Comparison of ENCODE assay signal across 13 cellular contexts in the genomic region with DNA sequence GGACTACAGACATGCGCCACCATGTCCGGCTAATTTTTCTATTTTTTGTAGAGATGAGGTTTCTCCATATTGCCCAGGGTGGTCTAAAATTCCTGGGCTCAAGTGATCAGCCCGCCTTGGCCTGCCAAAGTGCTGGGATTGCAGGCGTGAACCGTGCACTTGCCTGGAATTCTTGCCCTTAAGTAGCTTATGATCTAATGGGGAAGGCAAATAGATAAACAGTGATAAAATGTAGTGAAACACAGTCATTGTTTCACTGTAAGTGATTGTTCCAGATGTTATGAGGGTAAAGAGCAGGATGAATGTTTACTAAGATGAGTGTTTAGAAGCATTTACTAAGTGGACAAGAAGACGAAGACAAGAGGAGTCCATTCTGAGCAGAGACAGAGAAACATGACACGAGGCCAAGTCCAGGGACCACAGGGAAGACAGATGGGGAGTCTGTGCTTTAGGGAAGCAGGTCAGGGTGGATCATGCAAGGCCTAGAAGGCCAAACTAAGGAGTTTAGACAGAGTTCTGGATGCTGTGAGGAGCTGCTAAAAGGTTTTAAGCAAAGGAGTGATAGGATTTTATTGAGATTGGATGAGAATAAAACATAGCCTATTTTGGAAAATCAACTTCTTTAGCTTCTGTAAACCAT. TPM values are rescaled to one million over a fixed set of nuclear protein-coding genes. Genes with fewer than 3 reads are reported as not detected.
DNase-seq lines count a peak whose midpoint lies in the region; ATAC-seq, FAIRE-seq and TF ChIP-seq lines count a peak whose summit lies in the region.
"Had no signal": no experiment of that assay in that cellular context is flagged by ENCODE, and none has a peak within 500 bp of the region (broad histone marks: within the 10 kb centered on the region; RNA-seq: fewer than 3 reads in every experiment).

No MANE protein-coding gene starts in this region.

- H3K4me1 Mint-ChIP-seq in T-helper 17 cell, result peaks cover 62% of the 10 kb centered on the region

- H3K27me3 Mint-ChIP-seq in T-helper 17 cell, result no peaks in the 10 kb centered on the region

- H3K27ac Mint-ChIP-seq in T-helper 17 cell, result peak overlapping the region; percentile 95

- no peaks in the 10 kb centered on the region for H3K36me3 ChIP-seq in psoas muscle (ENCODE audit: insufficient read depth in 1 of 2, low read depth in 1 of 2)
- H3K36me3 ChIP-seq: BLaER1 had no signal

- TF ChIP-seq CTCF in A549 (IDR thresholded peaks at IDR 0.05), result no peak
- no peak for TF ChIP-seq CTCF in psoas muscle (IDR thresholded peaks at IDR 0.05)

- DNase-seq in A549 (ENCODE audit: low read depth in 1 of 2, low spot score in 1 of 2) (no peak), T-helper 17 cell (no peak), right cardiac atrium (no peak), psoas muscle (no peak), dermis blood vessel endothelial cell (no peak), C1 segment of cervical spinal cord (lab: John Stamatoyannopoulos, UW) (no peak), inferior parietal cortex (ENCODE audit: extremely low spot score) (no peak)
- DNase-seq: activated CD4-positive, alpha-beta T cell treated with anti-CD3 and anti-CD28 coated beads for 48 hours; activated naive CD4-positive, alpha-beta T cell; stimulated activated CD4-positive, alpha-beta T cell treated with anti-CD3 and anti-CD28 coated beads, Interleukin-2, amount 100 ng/mL, for 48 hours had no signal

- H3K4me2 ChIP-seq in A549, result no peak overlapping the region

- 80% methylated on average over 7 of the region's 7 CpGs for WGBS in A549 (ENCODE audit: missing lambda C conversion rate)
- 65% methylated on average over 7 of the region's 7 CpGs for WGBS in right cardiac atrium
- WGBS in psoas muscle, 3 donors, result 42 to 57% (median 44%) methylated on average over 7 of the region's 7 CpGs

- no peak for FAIRE-seq in A549 (lab: Jason Lieb, UNC)

- H3K27me3 ChIP-seq in right cardiac atrium (ENCODE audit: control insufficient read depth, insufficient read depth) (no peaks in the 10 kb centered on the region), psoas muscle (ENCODE audit: insufficient read depth in 3 of 3, low read length in 2 of 3) (no peaks in the 10 kb centered on the region)
- H3K27me3 ChIP-seq: BLaER1 had no signal

- no peak for TF ChIP-seq RAD21 in A549 (conservative IDR thresholded peaks at IDR 0.05 in 1 of 2, IDR thresholded peaks at IDR 0.05 in 1 of 2)

- POLR2A ChIA-PET in A549 (lab: Yijun Ruan, JAX), result no interaction called here

- H3K36me3 Mint-ChIP-seq in T-helper 17 cell (ENCODE audit: low read depth), result peaks cover 3% of the 10 kb centered on the region

- no peak for TF ChIP-seq EP300 in A549 (IDR thresholded peaks at IDR 0.05)

- CTCF ChIA-PET in A549 (lab: Yijun Ruan, JAX), result interaction anchor here (0.6 to 1.9 kb wide), 5 partner anchors 12 to 72 kb away, joined by 3 to 6 read pairs (median 3); no protein-coding TSS in a partner anchor

- H3K4me3 Mint-ChIP-seq in T-helper 17 cell, result no peak overlapping the region

- intact Hi-C loops in right cardiac atrium (cut with DNase I) (loop anchor here in 1 of 4 donors (5.0 kb wide), 2 partner anchors 36 to 59 kb away; a partner anchor contains a TSS), psoas muscle (cut with DNase I) (loop anchor here in 1 of 2 donors (5.0 kb wide), 1 partner anchor 36 kb away; a partner anchor contains a TSS)

- ATAC-seq in A549 (no peak), T-helper 17 cell (no peak), right cardiac atrium (no peak), psoas muscle (no peak), GM19351 (IDR thresholded peaks at IDR 0.05; ENCODE audit: unreplicated experiment) (no peak)

- H3K4me3 ChIP-seq in A549 (no peak overlapping the region), right cardiac atrium (ENCODE audit: low read length) (no peak overlapping the region), psoas muscle (peak overlapping the region; percentile 6)
- H3K4me3 ChIP-seq: BLaER1, SK-N-MC had no signal

- H3K9me3 ChIP-seq in A549 (no peaks in the 10 kb centered on the region), T-helper 17 cell (ENCODE audit: control insufficient read depth, low read length, poor library complexity, severe bottlenecking) (no peaks in the 10 kb centered on the region), right cardiac atrium (ENCODE audit: control insufficient read depth, low read length) (no peaks in the 10 kb centered on the region), psoas muscle (no peaks in the 10 kb centered on the region)
- H3K9me3 ChIP-seq: BLaER1 had no signal

- H3K4me1 ChIP-seq in A549 (peaks cover 35% of the 10 kb centered on the region), right cardiac atrium (ENCODE audit: control insufficient read depth, insufficient read depth, low read length) (peaks cover 64% of the 10 kb centered on the region), psoas muscle (peaks cover 99% of the 10 kb centered on the region)

- H3K27ac ChIP-seq in A549, result no peak overlapping the region
- H3K27ac ChIP-seq in right cardiac atrium (ENCODE audit: low read length), result peak overlapping the region; percentile 99
- peak overlapping the region; percentile 92 for H3K27ac ChIP-seq in psoas muscle
- H3K27ac ChIP-seq: BLaER1, SK-N-MC had no signal

- no peak for TF ChIP-seq POLR2A in A549 (IDR thresholded peaks at IDR 0.05; ENCODE audit: low read length)

TF ChIP-seq in A549, 52 proteins besides CTCF, POLR2A, EP300 and RAD21:
- TF ChIP-seq GATA3 (IDR thresholded peaks at IDR 0.05; ENCODE audit: borderline replicate concordance), result 0 out of 2 replicates have a peak, but pooled peaks have one; percentile 24
- no peak for TF ChIP-seq HOXA7 (CRISPR knock-in tag; IDR thresholded peaks at IDR 0.05)
- TF ChIP-seq CBX8 (IDR thresholded peaks at IDR 0.05), result no peak
TF ChIP-seq in A549: peak in this region for 1.

RNA-seq across cellular contexts. Expression of a gene that starts 36.9 kb away (rescaled TPM):
- polyA plus RNA-seq in A549 (2011; rRNA removed), result 8.2 and 9.6 TPM in 2 replicates
- 0.94 and 1.3 TPM in 2 replicates for polyA plus RNA-seq in A549 (2012; cell fraction: cytosol; rRNA removed)
- polyA plus RNA-seq in A549 (2012; cell fraction: nucleus; rRNA removed), result 1.3 and 1.4 TPM in 2 replicates
- polyA plus RNA-seq in A549 (2017; fragmentation: RNase III; extraction: RNeasy Plus Mini Kit Qiagen cat#74134 plus additional on column Dnase treatment), result 2.2 to 5.4 TPM (median 4.7 TPM) in 3 replicates
- 13.4 and 20.6 TPM in 2 replicates for polyA minus RNA-seq in A549 (2011; rRNA and poly(A)+ RNA removed)
- 10 to 100 TPM; 23.6 to 44.0 TPM for total RNA-seq in T-helper 17 cell
- 10 to 100 TPM; 14.5 to 33.9 (median 23.2) TPM for total RNA-seq in right cardiac atrium
- polyA plus RNA-seq in right cardiac atrium, result 12.5 TPM
- 10 to 100 TPM; 19.9 to 47.8 (median 22.3) TPM for total RNA-seq in psoas muscle
- 10 to 100 TPM in 1 of 3 donors, 1 to 10 TPM in 2; 1.9 to 10.6 (median 6.9) TPM for polyA plus RNA-seq in psoas muscle
- 90.8 and 101 TPM in 2 replicates for total RNA-seq in dermis blood vessel endothelial cell

Comparison
In these comparisons a context has a peak if more than half of its experiments do, and no peak if none do; other contexts are left out.
1. H3K27ac ChIP-seq: peak in right cardiac atrium (single experiment) and psoas muscle (single experiment); none in A549 (0 of 2).